Comparison of ENCODE assay signal across 23 cellular contexts in the genomic region with DNA sequence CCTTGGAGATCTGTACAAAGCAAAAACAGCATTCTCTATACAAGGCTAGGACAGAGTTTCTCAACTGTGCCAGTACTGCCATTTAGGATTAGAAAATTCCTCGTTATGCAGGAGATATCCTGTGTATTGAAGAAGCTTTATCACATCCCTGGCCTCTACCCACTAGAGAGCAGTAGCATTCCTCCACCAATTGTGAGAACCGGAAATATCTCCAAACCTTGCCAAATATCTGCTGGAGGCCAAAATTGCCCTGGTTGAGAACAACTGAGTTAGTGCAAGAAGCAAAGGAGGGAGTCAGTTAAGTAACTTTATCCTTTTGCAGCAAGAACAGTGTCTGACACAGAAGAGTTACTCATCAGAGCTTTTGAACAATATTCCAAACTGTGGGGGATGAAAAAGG. TPM values are rescaled to one million over a fixed set of nuclear protein-coding genes. Genes with fewer than 3 reads are reported as not detected.
DNase-seq lines count a peak whose midpoint lies in the region; ATAC-seq and TF ChIP-seq lines count a peak whose summit lies in the region.
"Had no signal": no experiment of that assay in that cellular context is flagged by ENCODE, and none has a peak within 500 bp of the region (broad histone marks: within the 10 kb centered on the region; RNA-seq: fewer than 3 reads in every experiment).

No MANE protein-coding gene starts in this region.

- H3K27me3 ChIP-seq in fibroblast of lung (ENCODE audit: control insufficient read depth, insufficient read depth, low read length) (no peaks in the 10 kb centered on the region), neuronal stem cell (ENCODE audit: control insufficient read depth in 3 of 3, insufficient read depth in 3 of 3, low read depth in 1 of 3, low read length in 3 of 3) (no peaks in the 10 kb centered on the region), transverse colon (no peaks in the 10 kb centered on the region)
- H3K27me3 ChIP-seq: ascending aorta had no signal

- H3K27me3 Mint-ChIP-seq in WTC11 (ENCODE audit: low read depth), result no peaks in the 10 kb centered on the region
- H3K27me3 Mint-ChIP-seq: dendritic cell treated with granulocyte-macrophage colony-stimulating factor and Interleukin-4, amounts not matched to agents 40 ng/mL and 50 ng/mL, for 4 days; progenitor cell of endocrine pancreas; stimulated activated naive CD8-positive, alpha-beta T cell treated with anti-CD3 and anti-CD28 coated beads, Interleukin-15, Interleukin-2, amounts not matched to agents 100 ng/mL and 50 ng/mL, for 24 hours; type B pancreatic cell had no signal

- WGBS in neuronal stem cell (ENCODE audit: extremely low coverage in 2 of 2, insufficient read length in 2 of 2, insufficient replicate concordance in 1 of 2), 2 donors, result no CpG with 5 or more reads among the region's 2 CpGs
- WGBS in transverse colon (ENCODE audit: low coverage in 1 of 2), 2 donors, result 50 to 56% methylated on average over 2 of the region's 2 CpGs

- no peak overlapping the region for H3K14ac ChIP-seq in neuronal stem cell (ENCODE audit: low read length)

- H2AFZ ChIP-seq in fibroblast of lung (ENCODE audit: low read length) (no peak overlapping the region), neuronal stem cell (ENCODE audit: low read length) (peak overlapping the region; percentile 30)

- TF ChIP-seq CTCF in WTC11 (IDR thresholded peaks at IDR 0.05) (no peak), fibroblast of lung (conservative IDR thresholded peaks at IDR 0.05 in 1 of 2, IDR thresholded peaks at IDR 0.05 in 1 of 2; ENCODE audit: low read depth in 1 of 2, low read length in 2 of 2) (no peak), transverse colon (IDR thresholded peaks at IDR 0.05) (no peak)

- H3K18ac ChIP-seq in neuronal stem cell (ENCODE audit: low read length), result no peak overlapping the region

- POLR2A ChIA-PET in WTC11 (lab: Charles Lee), result no interaction called here

- no peaks in the 10 kb centered on the region for H4K20me1 ChIP-seq in fibroblast of lung (ENCODE audit: control insufficient read depth, extremely low read depth, insufficient read depth, low read length)

- no peaks in the 10 kb centered on the region for H3K79me1 ChIP-seq in neuronal stem cell (ENCODE audit: low read depth, low read length)

- no peak overlapping the region for H2BK12ac ChIP-seq in neuronal stem cell (ENCODE audit: low read length)

- no peak overlapping the region for H2BK5ac ChIP-seq in neuronal stem cell (ENCODE audit: low read length)

- ATAC-seq in WTC11, result peak; percentile 50; the same call in 1 of the 2 replicates
- ATAC-seq in sciatic nerve, result no peak
- ATAC-seq: gastroesophageal sphincter, GM12878 had no signal

- no peak for TF ChIP-seq POLR2A in transverse colon (IDR thresholded peaks at IDR 0.05)

- no peak overlapping the region for H3K4me3 Mint-ChIP-seq in WTC11
- H3K4me3 Mint-ChIP-seq: activated naive CD4-positive, alpha-beta T cell treated with anti-CD3 and anti-CD28 coated beads, Interleukin-2, amount 50 U/mL, for 24 hours; dendritic cell treated with granulocyte-macrophage colony-stimulating factor and Interleukin-4, amounts not matched to agents 40 ng/mL and 50 ng/mL, for 4 days; neural crest cell; stimulated activated naive CD8-positive, alpha-beta T cell treated with anti-CD3 and anti-CD28 coated beads, Interleukin-15, Interleukin-2, amounts not matched to agents 100 ng/mL and 50 ng/mL, for 24 hours; type B pancreatic cell had no signal

- peaks cover 9% of the 10 kb centered on the region for H3K4me1 Mint-ChIP-seq in WTC11
- H3K4me1 Mint-ChIP-seq: activated naive CD4-positive, alpha-beta T cell treated with anti-CD3 and anti-CD28 coated beads, Interleukin-2, amount 50 U/mL, for 24 hours; neural crest cell had no signal

- H4K8ac ChIP-seq in neuronal stem cell (ENCODE audit: low read depth, low read length), result no peak overlapping the region

- H3K27ac ChIP-seq in fibroblast of lung (ENCODE audit: insufficient read depth, low read length) (no peak overlapping the region), neuronal stem cell (replicated peaks; ENCODE audit: low read length) (no peak overlapping the region), transverse colon (no peak overlapping the region)
- H3K27ac ChIP-seq: ascending aorta, gastroesophageal sphincter had no signal

- intact Hi-C loops in sciatic nerve (cut with DNase I) (no loop called here), transverse colon (cut with DNase I; ENCODE audit: low total_unique reads) (no loop called here)

- H3K79me2 ChIP-seq in fibroblast of lung (ENCODE audit: control insufficient read depth, insufficient read depth, low read length), result no peaks in the 10 kb centered on the region

- no peaks in the 10 kb centered on the region for H3K36me3 Mint-ChIP-seq in WTC11
- H3K36me3 Mint-ChIP-seq: activated naive CD4-positive, alpha-beta T cell treated with anti-CD3 and anti-CD28 coated beads, Interleukin-2, amount 50 U/mL, for 24 hours; type B pancreatic cell had no signal

- H3K36me3 ChIP-seq in fibroblast of lung (ENCODE audit: control insufficient read depth, insufficient read depth, low read length) (no peaks in the 10 kb centered on the region), neuronal stem cell (replicated peaks in 1 of 2; ENCODE audit: control insufficient read depth in 2 of 2, insufficient read depth in 2 of 2, low read length in 2 of 2) (no peaks in the 10 kb centered on the region), transverse colon (no peaks in the 10 kb centered on the region)
- H3K36me3 ChIP-seq: ascending aorta, gastroesophageal sphincter had no signal

- no peak overlapping the region for H3K23ac ChIP-seq in neuronal stem cell (ENCODE audit: low read depth, low read length, poor library complexity)

- H2BK120ac ChIP-seq in neuronal stem cell (ENCODE audit: low read depth, low read length), result no peak overlapping the region

- H3K9me3 ChIP-seq in fibroblast of lung (ENCODE audit: control insufficient read depth, insufficient read depth, low read depth, low read length) (no peaks in the 10 kb centered on the region), neuronal stem cell (replicated peaks in 1 of 2; ENCODE audit: control insufficient read depth in 2 of 2, insufficient read depth in 1 of 2, low read depth in 1 of 2, low read length in 2 of 2) (no peaks in the 10 kb centered on the region), transverse colon (no peaks in the 10 kb centered on the region)
- H3K9me3 ChIP-seq: ascending aorta, gastroesophageal sphincter had no signal

- H3K9ac ChIP-seq in fibroblast of lung (ENCODE audit: insufficient read depth, low read length), result no peak overlapping the region
- no peak overlapping the region for H3K9ac ChIP-seq in neuronal stem cell (ENCODE audit: low read depth, low read length, poor library complexity)

- in situ Hi-C loops in transverse colon (cut with MboI; ENCODE audit: low pct_ligation_motif_present in 1 of 4, low pct_unique_long_range_greater_than_20kb in 1 of 4, low sequenced_read_pairs in 3 of 4), result no loop called here

- H3K4me3 ChIP-seq in fibroblast of lung (replicated peaks in 1 of 4; ENCODE audit: control extremely low read depth in 1 of 4, insufficient read depth in 1 of 4, low read depth in 3 of 4, low read length in 4 of 4), result no peak overlapping the region
- no peak overlapping the region for H3K4me3 ChIP-seq in neuronal stem cell (ENCODE audit: low read length in 2 of 2)
- no peak overlapping the region for H3K4me3 ChIP-seq in transverse colon
- H3K4me3 ChIP-seq: ascending aorta, gastroesophageal sphincter, GM12878 had no signal

- H3K4me1 ChIP-seq in fibroblast of lung (ENCODE audit: control insufficient read depth, extremely low read depth, insufficient read depth, low read length) (no peaks in the 10 kb centered on the region), neuronal stem cell (ENCODE audit: control insufficient read depth in 2 of 2, insufficient read depth in 1 of 2, low read depth in 1 of 2, low read length in 2 of 2) (no peaks in the 10 kb centered on the region), transverse colon (no peaks in the 10 kb centered on the region)
- H3K4me1 ChIP-seq: ascending aorta, gastroesophageal sphincter had no signal

- H2BK15ac ChIP-seq in neuronal stem cell (ENCODE audit: low read length), result no peak overlapping the region

- H3K4ac ChIP-seq in neuronal stem cell (ENCODE audit: low read length), result no peak overlapping the region

- CTCF ChIA-PET in WTC11 (lab: Charles Lee), result interaction anchor here (0.6 to 1.2 kb wide), 4 partner anchors 9 to 1311 kb away, joined by 3 to 5 read pairs (median 3); no protein-coding TSS in a partner anchor

- no peak for TF ChIP-seq EP300 in Ishikawa (IDR thresholded peaks at IDR 0.05; ENCODE audit: borderline replicate concordance)
- no peak for TF ChIP-seq EP300 in transverse colon (IDR thresholded peaks at IDR 0.05; ENCODE audit: low read depth)

- no peak overlapping the region for H2AK5ac ChIP-seq in neuronal stem cell (ENCODE audit: low read depth, low read length)

- H3K27ac Mint-ChIP-seq in WTC11, result no peak overlapping the region
- H3K27ac Mint-ChIP-seq: activated naive CD4-positive, alpha-beta T cell treated with anti-CD3 and anti-CD28 coated beads, Interleukin-2, amount 50 U/mL, for 24 hours; dendritic cell treated with granulocyte-macrophage colony-stimulating factor and Interleukin-4, amounts not matched to agents 40 ng/mL and 50 ng/mL, for 4 days; progenitor cell of endocrine pancreas; stimulated activated naive CD8-positive, alpha-beta T cell treated with anti-CD3 and anti-CD28 coated beads, Interleukin-15, Interleukin-2, amounts not matched to agents 100 ng/mL and 50 ng/mL, for 24 hours; type B pancreatic cell had no signal

- DNase-seq in WTC11 (ENCODE audit: low spot score) (no peak), fibroblast of lung (ENCODE audit: low read depth in 2 of 2) (peak; percentile 6 to 48), neuronal stem cell (ENCODE audit: low spot score) (no peak), sciatic nerve (ENCODE audit: low spot score) (no peak), transverse colon (no peak)
- no peak for DNase-seq in stimulated activated naive CD4-positive, alpha-beta T cell (lab: John Stamatoyannopoulos, UW)
- DNase-seq in activated naive CD4-positive, alpha-beta T cell (lab: John Stamatoyannopoulos, UW), result no peak
- DNase-seq: activated CD4-positive, alpha-beta T cell treated with anti-CD3 and anti-CD28 coated beads for 48 hours; KG1; NCI-H187 treated with DMSO at 0.1 percent for 48 hours; NCI-H446 treated with DMSO at 0.1 percent for 48 hours; small intestine; stimulated activated CD4-positive, alpha-beta T cell treated with anti-CD3 and anti-CD28 coated beads, Interleukin-2, amount 100 ng/mL, for 48 hours had no signal

- no peak overlapping the region for H4K91ac ChIP-seq in neuronal stem cell (ENCODE audit: low read depth, low read length, poor library complexity)

- TF ChIP-seq RAD21 in Ishikawa (IDR thresholded peaks at IDR 0.05; ENCODE audit: low read depth), result peak; percentile 52

- H3K4me2 ChIP-seq in fibroblast of lung (ENCODE audit: extremely low read depth, insufficient read depth, low read length) (no peak overlapping the region), neuronal stem cell (ENCODE audit: insufficient read depth, low read length, poor library complexity, severe bottlenecking) (no peak overlapping the region)

- 0 out of 2 replicates have a peak, but pooled peaks cover 4% of the 10 kb centered on the region for H3K9me3 Mint-ChIP-seq in WTC11
- H3K9me3 Mint-ChIP-seq: activated naive CD4-positive, alpha-beta T cell treated with anti-CD3 and anti-CD28 coated beads, Interleukin-2, amount 50 U/mL, for 24 hours; dendritic cell treated with granulocyte-macrophage colony-stimulating factor and Interleukin-4, amounts not matched to agents 40 ng/mL and 50 ng/mL, for 4 days; type B pancreatic cell had no signal

RNA-seq across cellular contexts. Expression of a gene that starts 16.2 kb away (rescaled TPM):
- total RNA-seq in WTC11 (2021) (23.7 to 24.5 TPM (median 24.1 TPM) in 3 replicates), fibroblast of lung (under 0.01 TPM in 1 of 2 replicates, not detected in the other), sciatic nerve (9.2 TPM), transverse colon (1 to 10 TPM in 2 of 4 donors, under 1 TPM in 2; 0.40 to 2.2 (median 1.2) TPM)
- polyA plus RNA-seq in fibroblast of lung, result under 0.01 and 0.01 TPM in 2 replicates
- polyA plus RNA-seq in fibroblast of lung (2012), result not detected in 2 replicates
- not detected in 2 replicates for polyA minus RNA-seq in fibroblast of lung (ENCODE audit: low replicate concordance)
- polyA plus RNA-seq in neuronal stem cell (2013, experiment 1 of 2), result 3.8 TPM
- 3.6 TPM for polyA plus RNA-seq in neuronal stem cell (2013, experiment 2 of 2)
- total RNA-seq: ascending aorta had no signal

Comparison
In these comparisons a context has a peak if more than half of its experiments do, and no peak if none do; other contexts are left out.
1. DNase-seq: peak in fibroblast of lung (2 of 2); none in WTC11 (single experiment), neuronal stem cell (single experiment), sciatic nerve (single experiment), stimulated activated naive CD4-positive, alpha-beta T cell (0 of 6), transverse colon (single experiment) and activated naive CD4-positive, alpha-beta T cell (0 of 4).